In genomic region chr2:190909680-190910079, GRCh38 we compare ENCODE assay signal across 19 cellular contexts. TPM values are rescaled to one million over a fixed set of nuclear protein-coding genes. Genes with fewer than 3 reads are reported as not detected.
DNase-seq lines count a peak whose midpoint lies in the region; ATAC-seq and TF ChIP-seq lines count a peak whose summit lies in the region.
"Had no signal": no experiment of that assay in that cellular context is flagged by ENCODE, and none has a peak within 500 bp of the region (broad histone marks: within the 10 kb centered on the region; RNA-seq: fewer than 3 reads in every experiment).

No MANE protein-coding gene starts in this region.

- H3K4me1 Mint-ChIP-seq in activated T-cell treated with anti-CD3 and anti-CD28 coated beads, Interleukin-2, amount 50 U/mL, for 24 hours (ENCODE audit: low read depth): peaks cover 59% of the 10 kb centered on the region
- no peaks in the 10 kb centered on the region for H3K4me1 Mint-ChIP-seq in glutamatergic neuron (ENCODE audit: low read depth, unreplicated experiment)
- H3K4me1 Mint-ChIP-seq: GM23338 had no signal

- H3K27ac Mint-ChIP-seq in activated T-cell treated with anti-CD3 and anti-CD28 coated beads, Interleukin-2, amount 50 U/mL, for 24 hours: peak overlapping the region; percentile 85
- H3K27ac Mint-ChIP-seq in glutamatergic neuron (ENCODE audit: unreplicated experiment): no peak overlapping the region
- H3K27ac Mint-ChIP-seq: CD4-positive, CD25-positive, alpha-beta regulatory T cell; GM23338 had no signal

- H3K9me3 ChIP-seq in esophagus muscularis mucosa (no peaks in the 10 kb centered on the region), thoracic aorta (no peaks in the 10 kb centered on the region)
- H3K9me3 ChIP-seq: BE2C had no signal

- no peak for DNase-seq in activated T-cell treated with anti-CD3 and anti-CD28 coated beads, Interleukin-2, amount 50 U/mL, for 24 hours
- DNase-seq in activated T-cell treated with anti-CD3 and anti-CD28 coated beads, Interleukin-2, amount 50 U/mL, for 48 hours: no peak
- DNase-seq in esophagus muscularis mucosa (ENCODE audit: extremely low spot score) (no peak), thoracic aorta (ENCODE audit: low spot score) (no peak), Kasumi-1 (lab: John Stamatoyannopoulos, UW) (no peak), glutamatergic neuron (no peak)
- DNase-seq: BE2C; CD4-positive, CD25-positive, alpha-beta regulatory T cell; DMS153; GDM1; MV-4-11; NCI-H187 treated with DMSO at 0.1 percent for 48 hours; NCI-H526 had no signal

- H3K27me3 ChIP-seq in esophagus muscularis mucosa (no peaks in the 10 kb centered on the region), thoracic aorta (replicated peaks; ENCODE audit: insufficient read depth) (no peaks in the 10 kb centered on the region)
- H3K27me3 ChIP-seq: BE2C had no signal

- ATAC-seq in SK-N-SH treated with all-trans-retinoic acid at 6 μM for 48 hours: peak; percentile 32
- ATAC-seq in thoracic aorta (ENCODE audit: insufficient number of reproducible peaks, low FRiP score, low read depth): no peak
- ATAC-seq in GM21528 (IDR thresholded peaks at IDR 0.05; ENCODE audit: low FRiP score, unreplicated experiment): no peak
- ATAC-seq: GM23338, K562, Panc1 had no signal

- 100% methylated on average over 2 of the region's 2 CpGs for WGBS in esophagus muscularis mucosa

- peaks cover 81% of the 10 kb centered on the region for H3K36me3 Mint-ChIP-seq in activated T-cell treated with anti-CD3 and anti-CD28 coated beads, Interleukin-2, amount 50 U/mL, for 24 hours (ENCODE audit: low read depth)
- H3K36me3 Mint-ChIP-seq in glutamatergic neuron (ENCODE audit: unreplicated experiment): no peaks in the 10 kb centered on the region

- no peaks in the 10 kb centered on the region for H3K27me3 Mint-ChIP-seq in activated T-cell treated with anti-CD3 and anti-CD28 coated beads, Interleukin-2, amount 50 U/mL, for 24 hours
- no peaks in the 10 kb centered on the region for H3K27me3 Mint-ChIP-seq in glutamatergic neuron (ENCODE audit: unreplicated experiment)
- H3K27me3 Mint-ChIP-seq: CD4-positive, CD25-positive, alpha-beta regulatory T cell had no signal

- H3K36me3 ChIP-seq in esophagus muscularis mucosa: peaks cover 0 to 29% (median 14%) of the 10 kb centered on the region in 4 donors
- peaks cover 3% of the 10 kb centered on the region for H3K36me3 ChIP-seq in thoracic aorta

- no peak overlapping the region for H3K4me3 Mint-ChIP-seq in activated T-cell treated with anti-CD3 and anti-CD28 coated beads, Interleukin-2, amount 50 U/mL, for 24 hours
- no peak overlapping the region for H3K4me3 Mint-ChIP-seq in glutamatergic neuron (ENCODE audit: unreplicated experiment)
- H3K4me3 Mint-ChIP-seq: CD4-positive, CD25-positive, alpha-beta regulatory T cell; GM23338 had no signal

- H3K9me3 Mint-ChIP-seq in activated T-cell treated with anti-CD3 and anti-CD28 coated beads, Interleukin-2, amount 50 U/mL, for 24 hours: no peaks in the 10 kb centered on the region
- H3K9me3 Mint-ChIP-seq in glutamatergic neuron (ENCODE audit: unreplicated experiment): no peaks in the 10 kb centered on the region
- H3K9me3 Mint-ChIP-seq: GM23338 had no signal

- TF ChIP-seq EP300 in esophagus muscularis mucosa (IDR thresholded peaks at IDR 0.05): no peak

- peaks cover 0 to 21% (median 18%) of the 10 kb centered on the region in 4 donors for H3K4me1 ChIP-seq in esophagus muscularis mucosa
- peaks cover 28 to 50% of the 10 kb centered on the region in 2 donors for H3K4me1 ChIP-seq in thoracic aorta (ENCODE audit: control insufficient read depth in 1 of 2, low read depth in 2 of 2)

- no peak overlapping the region for H3K4me3 ChIP-seq in esophagus muscularis mucosa
- no peak overlapping the region for H3K4me3 ChIP-seq in thoracic aorta
- H3K4me3 ChIP-seq: GM23338, K562 had no signal

- intact Hi-C loops in esophagus muscularis mucosa (cut with DNase I): no loop called here

- no peak for TF ChIP-seq POLR2A in esophagus muscularis mucosa (IDR thresholded peaks at IDR 0.05; ENCODE audit: low read depth)

- no peak for TF ChIP-seq CTCF in esophagus muscularis mucosa (IDR thresholded peaks at IDR 0.05)
- TF ChIP-seq CTCF in thoracic aorta (IDR thresholded peaks at IDR 0.05): no peak
- no peak for TF ChIP-seq CTCF in glutamatergic neuron (IDR thresholded peaks at IDR 0.05; ENCODE audit: partially characterized antibody, unreplicated experiment)

- H3K27ac ChIP-seq in esophagus muscularis mucosa (replicated peaks in 1 of 4): peak overlapping the region; percentile 15 to 46 (median 34)
- H3K27ac ChIP-seq in thoracic aorta: peak overlapping the region; percentile 5 to 57
- H3K27ac ChIP-seq: 22Rv1 had no signal

TF ChIP-seq in SK-N-SH treated with all-trans-retinoic acid at 6 μM for 48 hours, 23 proteins besides CTCF, POLR2A, EP300 and RAD21:
- no peak for TF ChIP-seq ZFP30 (CRISPR knock-in tag; IDR thresholded peaks at IDR 0.05)
- TF ChIP-seq PPARA (CRISPR knock-in tag; IDR thresholded peaks at IDR 0.05; ENCODE audit: borderline replicate concordance): no peak
- no peak for TF ChIP-seq SNAI2 (CRISPR knock-in tag; IDR thresholded peaks at IDR 0.05)
- no peak for TF ChIP-seq GLIS3 (CRISPR knock-in tag; IDR thresholded peaks at IDR 0.05)
- TF ChIP-seq BACH2 (CRISPR knock-in tag; IDR thresholded peaks at IDR 0.05; ENCODE audit: borderline replicate concordance): no peak
- no peak for TF ChIP-seq TSHZ2 (CRISPR knock-in tag; IDR thresholded peaks at IDR 0.05)
- TF ChIP-seq ZC3H10 (CRISPR knock-in tag; IDR thresholded peaks at IDR 0.05): no peak
- no peak for TF ChIP-seq ZNF565 (CRISPR knock-in tag; conservative IDR thresholded peaks at IDR 0.05; ENCODE audit: low read depth)
- TF ChIP-seq ESRRG (CRISPR knock-in tag; IDR thresholded peaks at IDR 0.05): no peak
- TF ChIP-seq OSR1 (CRISPR knock-in tag; IDR thresholded peaks at IDR 0.05): no peak

RNA-seq across cellular contexts. Expression of gene GLS, which starts 29.1 kb away (rescaled TPM):
- total RNA-seq in esophagus muscularis mucosa (100 to 1,000 TPM in 1 of 4 donors, 10 to 100 TPM in 3; 93.6 to 125 (median 94.0) TPM), thoracic aorta (100 to 1,000 TPM; 415 to 476 TPM), glutamatergic neuron (ENCODE audit: unreplicated experiment) (120 TPM)
